In the genomic region with DNA sequence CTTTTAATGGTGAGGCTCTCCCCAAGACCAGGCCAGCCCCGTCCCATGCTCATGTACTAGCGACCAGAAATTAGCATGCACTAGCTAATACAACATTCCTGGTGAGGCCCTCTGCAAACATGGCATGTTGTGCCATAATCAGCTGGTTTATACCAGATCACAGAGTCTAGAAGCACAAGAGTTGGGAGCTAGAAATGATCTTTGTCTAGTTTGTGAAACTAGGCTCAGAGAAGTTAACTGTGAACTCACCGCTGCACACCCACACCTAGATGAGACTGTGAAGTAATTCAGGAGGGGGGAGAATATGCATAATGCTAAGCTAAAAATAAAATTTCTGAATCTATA, we compare ENCODE assay signal across 14 cellular contexts. TPM values are rescaled to one million over a fixed set of nuclear protein-coding genes. Genes with fewer than 3 reads are reported as not detected.
DNase-seq lines count a peak whose midpoint lies in the region; ATAC-seq and TF ChIP-seq lines count a peak whose summit lies in the region.
"Had no signal": no experiment of that assay in that cellular context is flagged by ENCODE, and none has a peak within 500 bp of the region (broad histone marks: within the 10 kb centered on the region; RNA-seq: fewer than 3 reads in every experiment).

No MANE protein-coding gene starts in this region.

- CTCF ChIA-PET in MCF 10A (lab: Yijun Ruan, JAX), result no interaction called here

- POLR2A ChIA-PET in MCF 10A (lab: Yijun Ruan, JAX), result interaction anchor here (0.6 to 1.2 kb wide), 2 partner anchors 15 to 20 kb away, joined by 3 read pairs; no protein-coding TSS in a partner anchor

- no peak for TF ChIP-seq POLR2A in breast epithelium (IDR thresholded peaks at IDR 0.05)

- no peak overlapping the region for H3K9ac ChIP-seq in subcutaneous abdominal adipose tissue (ENCODE audit: low read length in 5 of 5)
- H3K9ac ChIP-seq: neural progenitor cell had no signal

- H3K27me3 ChIP-seq in breast epithelium (no peaks in the 10 kb centered on the region), subcutaneous abdominal adipose tissue (ENCODE audit: control insufficient read depth in 5 of 5, insufficient read depth in 4 of 5, low read length in 5 of 5) (no peaks in the 10 kb centered on the region)
- H3K27me3 ChIP-seq: neural progenitor cell had no signal

- intact Hi-C loops in breast epithelium (cut with DNase I; ENCODE audit: low total_unique reads) (loop anchor here (5.0 kb wide), 1 partner anchor 37 kb away; a partner anchor contains a TSS), MCF 10A (cut with micrococcal nuclease) (no loop called here)

- ATAC-seq in left lobe of liver (peak; percentile 74), GM21723 (IDR thresholded peaks at IDR 0.05; ENCODE audit: unreplicated experiment) (no peak), GM19463 (IDR thresholded peaks at IDR 0.05; ENCODE audit: unreplicated experiment) (no peak)

- H3K4me1 ChIP-seq in breast epithelium (peaks cover 0 to 6% of the 10 kb centered on the region in 2 donors), subcutaneous abdominal adipose tissue (ENCODE audit: control insufficient read depth in 5 of 5, insufficient read depth in 5 of 5, low read length in 5 of 5) (peaks cover 4 to 38% (median 18%) of the 10 kb centered on the region in 5 donors)

- no peaks in the 10 kb centered on the region for H3K9me3 ChIP-seq in breast epithelium
- no peaks in the 10 kb centered on the region for H3K9me3 ChIP-seq in subcutaneous abdominal adipose tissue (ENCODE audit: control insufficient read depth in 5 of 5, low read length in 5 of 5)

- H3K27ac ChIP-seq in breast epithelium, result peak overlapping the region; percentile 64 to 80
- H3K27ac ChIP-seq in subcutaneous abdominal adipose tissue (ENCODE audit: low read depth, low read length), result peak overlapping the region; percentile 53
- H3K27ac ChIP-seq: neural progenitor cell had no signal

- DNase-seq in breast epithelium (ENCODE audit: low spot score in 2 of 2) (no peak), MCF 10A (ENCODE audit: unreplicated experiment) (no peak), amniotic epithelial cell (ENCODE audit: low read depth) (peak; percentile 49), left lobe of liver (ENCODE audit: low spot score) (no peak), SHP77 (lab: John Stamatoyannopoulos, UW) (no peak)
- DNase-seq: activated CD4-positive, alpha-beta T cell treated with anti-CD3 and anti-CD28 coated beads for 48 hours; activated naive CD8-positive, alpha-beta T cell treated with anti-CD3 and anti-CD28 coated beads, Interleukin-2, amount 10 ng/mL, durations not matched to agents 7 days and 5 days; NCI-H1436 treated with DMSO at 0.1 percent for 48 hours; NCI-H774; stimulated activated naive CD4-positive, alpha-beta T cell had no signal

- H3K27me3 Mint-ChIP-seq in MCF 10A (ENCODE audit: insufficient read depth, unreplicated experiment), result no peaks in the 10 kb centered on the region
- H3K27me3 Mint-ChIP-seq: activated naive CD8-positive, alpha-beta T cell treated with anti-CD3 and anti-CD28 coated beads, Interleukin-2, amount 10 ng/mL, durations not matched to agents 7 days and 5 days had no signal

- no TSS peak for BruUV-seq in MCF 10A (replicated peaks; lab: Mats Ljungman, UMichigan)

- H3K36me3 Mint-ChIP-seq in MCF 10A (ENCODE audit: insufficient read depth, unreplicated experiment), result peaks cover 24% of the 10 kb centered on the region

- no peaks in the 10 kb centered on the region for H3K4me1 Mint-ChIP-seq in MCF 10A (ENCODE audit: insufficient read depth, unreplicated experiment)

- TF ChIP-seq CTCF in breast epithelium (IDR thresholded peaks at IDR 0.05), result no peak
- no peak for TF ChIP-seq CTCF in MCF 10A (IDR thresholded peaks at IDR 0.05; ENCODE audit: unreplicated experiment)

- H3K36me3 ChIP-seq in breast epithelium (no peaks in the 10 kb centered on the region), subcutaneous abdominal adipose tissue (ENCODE audit: control insufficient read depth in 5 of 5, insufficient read depth in 5 of 5, low read length in 5 of 5) (peaks cover 13 to 50% (median 37%) of the 10 kb centered on the region in 5 donors)
- H3K36me3 ChIP-seq: neural progenitor cell had no signal

- no peaks in the 10 kb centered on the region for H3K9me3 Mint-ChIP-seq in MCF 10A (ENCODE audit: unreplicated experiment)
- H3K9me3 Mint-ChIP-seq: activated naive CD8-positive, alpha-beta T cell treated with anti-CD3 and anti-CD28 coated beads, Interleukin-2, amount 10 ng/mL, durations not matched to agents 7 days and 5 days had no signal

- H3K27ac Mint-ChIP-seq in MCF 10A (ENCODE audit: low read depth, unreplicated experiment), result no peak overlapping the region
- H3K27ac Mint-ChIP-seq: activated naive CD8-positive, alpha-beta T cell treated with anti-CD3 and anti-CD28 coated beads, Interleukin-2, amount 10 ng/mL, durations not matched to agents 7 days and 5 days; neural progenitor cell had no signal

- H3K4me3 ChIP-seq in breast epithelium (no peak overlapping the region), subcutaneous abdominal adipose tissue (ENCODE audit: low read depth in 1 of 5, low read length in 5 of 5) (no peak overlapping the region)
- H3K4me3 ChIP-seq: neural progenitor cell had no signal

- no peak overlapping the region for H3K4me3 Mint-ChIP-seq in MCF 10A (ENCODE audit: unreplicated experiment)
- H3K4me3 Mint-ChIP-seq: activated naive CD8-positive, alpha-beta T cell treated with anti-CD3 and anti-CD28 coated beads, Interleukin-2, amount 10 ng/mL, durations not matched to agents 7 days and 5 days; neural progenitor cell had no signal

RNA-seq across cellular contexts. Expression of a gene that starts 37.3 kb away (rescaled TPM):
- total RNA-seq in breast epithelium (10 to 100 TPM; 40.0 to 61.3 (median 43.0) TPM), MCF 10A (2022) (24.4 and 25.4 TPM in 2 replicates), left lobe of liver (15.3 TPM)
